ENCODE assay signal across 8 cellular contexts in genomic region chr11:62599069-62599696, GRCh38. TPM values are rescaled to one million over a fixed set of nuclear protein-coding genes. Genes with fewer than 3 reads are reported as not detected.
A peak's percentile ranks its signal among the peaks of the same experiment; 100 is the strongest.
DNase-seq lines count a peak whose midpoint lies in the region; ATAC-seq and TF ChIP-seq lines count a peak whose summit lies in the region.

No MANE protein-coding gene starts in this region.

- ATAC-seq in GM21619 (IDR thresholded peaks at IDR 0.05; ENCODE audit: unreplicated experiment): peak; percentile 49
- peak; percentile 87 to 89 for ATAC-seq in natural killer cell treated with Interleukin-12 subunit alpha and Interleukin-12 subunit beta and Interleukin-15 and Interleukin-18, amount 100 ng/mL, for 72 hours
- ATAC-seq in stimulated activated naive B cell treated with anti-CD40 and anti-IgM and Interleukin-4, amounts not matched to agents 10 μg/mL and 1 μg/mL and 100 μg/mL, for 72 hours (replicated peaks): peak; percentile 66 to 75

- no peaks in the 10 kb centered on the region for H3K27me3 Mint-ChIP-seq in Calu3 (ENCODE audit: unreplicated experiment)
- H3K27me3 Mint-ChIP-seq in activated T-helper 1 cell treated with anti-CD3 and anti-CD28 coated beads, Interleukin-12 subunit alpha, Interleukin-12 subunit beta, Interleukin-2, Interleukin-4 antibody, amounts not matched to agents 30 ng/mL and 10 ng/mL and 1 ng/mL, durations not matched to agents 14 hours and 24 hours and 36 hours (ENCODE audit: insufficient read depth): no peaks in the 10 kb centered on the region
- H3K27me3 Mint-ChIP-seq in natural killer cell treated with Interleukin-12 subunit alpha and Interleukin-12 subunit beta and Interleukin-15 and Interleukin-18, amount 100 ng/mL, for 72 hours: no peaks in the 10 kb centered on the region
- H3K27me3 Mint-ChIP-seq in stimulated activated naive B cell treated with anti-CD40 and anti-IgM and Interleukin-4, amounts not matched to agents 10 μg/mL and 1 μg/mL and 100 μg/mL, for 72 hours: no peaks in the 10 kb centered on the region

- H3K9me3 Mint-ChIP-seq in Calu3 (ENCODE audit: low read depth, unreplicated experiment): no peaks in the 10 kb centered on the region
- no peaks in the 10 kb centered on the region for H3K9me3 Mint-ChIP-seq in activated T-helper 1 cell treated with anti-CD3 and anti-CD28 coated beads, Interleukin-12 subunit alpha, Interleukin-12 subunit beta, Interleukin-2, Interleukin-4 antibody, amounts not matched to agents 30 ng/mL and 10 ng/mL and 1 ng/mL, durations not matched to agents 14 hours and 24 hours and 36 hours
- no peaks in the 10 kb centered on the region for H3K9me3 Mint-ChIP-seq in natural killer cell treated with Interleukin-12 subunit alpha and Interleukin-12 subunit beta and Interleukin-15 and Interleukin-18, amount 100 ng/mL, for 72 hours
- peaks cover 2 to 3% of the 10 kb centered on the region in 2 donors for H3K9me3 Mint-ChIP-seq in stimulated activated naive B cell treated with anti-CD40 and anti-IgM and Interleukin-4, amounts not matched to agents 10 μg/mL and 1 μg/mL and 100 μg/mL, for 72 hours

- peak overlapping the region in 3 of 4 experiments; percentile 15 to 88 (median 77) for H3K4me3 ChIP-seq in fibroblast of lung (replicated peaks in 1 of 4; ENCODE audit: control extremely low read depth in 1 of 4, insufficient read depth in 1 of 4, low read depth in 3 of 4, low read length in 4 of 4)

- peaks cover 6% of the 10 kb centered on the region for H3K4me1 ChIP-seq in fibroblast of lung (ENCODE audit: control insufficient read depth, extremely low read depth, insufficient read depth, low read length)

- H3K27ac Mint-ChIP-seq in Calu3 (ENCODE audit: unreplicated experiment): peak overlapping the region; percentile 78
- H3K27ac Mint-ChIP-seq in activated T-helper 1 cell treated with anti-CD3 and anti-CD28 coated beads, Interleukin-12 subunit alpha, Interleukin-12 subunit beta, Interleukin-2, Interleukin-4 antibody, amounts not matched to agents 30 ng/mL and 10 ng/mL and 1 ng/mL, durations not matched to agents 14 hours and 24 hours and 36 hours: peak overlapping the region; percentile 89
- peak overlapping the region; percentile 89 to 90 for H3K27ac Mint-ChIP-seq in natural killer cell treated with Interleukin-12 subunit alpha and Interleukin-12 subunit beta and Interleukin-15 and Interleukin-18, amount 100 ng/mL, for 72 hours
- H3K27ac Mint-ChIP-seq in stimulated activated naive B cell treated with anti-CD40 and anti-IgM and Interleukin-4, amounts not matched to agents 10 μg/mL and 1 μg/mL and 100 μg/mL, for 72 hours: peak overlapping the region; percentile 94

- peak overlapping the region; percentile 42 for H3K4me2 ChIP-seq in fibroblast of lung (ENCODE audit: extremely low read depth, insufficient read depth, low read length)

- H3K79me2 ChIP-seq in fibroblast of lung (ENCODE audit: control insufficient read depth, insufficient read depth, low read length): peaks cover 37% of the 10 kb centered on the region

- intact Hi-C loops in Calu3 (cut with micrococcal nuclease; ENCODE audit: unreplicated experiment): no loop called here
- intact Hi-C loops in activated T-helper 1 cell treated with anti-CD3 and anti-CD28 coated beads, Interleukin-12 subunit alpha, Interleukin-12 subunit beta, Interleukin-2, Interleukin-4 antibody, amounts not matched to agents 30 ng/mL and 10 ng/mL and 1 ng/mL, durations not matched to agents 14 hours and 24 hours and 36 hours (cut with micrococcal nuclease): loop anchor here (1.0 to 2.0 kb wide), 8 partner anchors 8 to 282 kb away; partner anchors contain the start of genes EEF1G, EML3, GANAB and SLC3A2

- peak overlapping the region; percentile 24 for H3K27ac ChIP-seq in fibroblast of lung (ENCODE audit: insufficient read depth, low read length)

- in situ Hi-C loops in KBM-7 (cut with MboI; ENCODE audit: low pct_unique_long_range_greater_than_20kb, low sequenced_read_pairs): no loop called here

- H3K4me3 Mint-ChIP-seq in Calu3 (ENCODE audit: low read depth, unreplicated experiment): peak overlapping the region; percentile 88
- peak overlapping the region; percentile 95 for H3K4me3 Mint-ChIP-seq in activated T-helper 1 cell treated with anti-CD3 and anti-CD28 coated beads, Interleukin-12 subunit alpha, Interleukin-12 subunit beta, Interleukin-2, Interleukin-4 antibody, amounts not matched to agents 30 ng/mL and 10 ng/mL and 1 ng/mL, durations not matched to agents 14 hours and 24 hours and 36 hours
- peak overlapping the region; percentile 91 for H3K4me3 Mint-ChIP-seq in natural killer cell treated with Interleukin-12 subunit alpha and Interleukin-12 subunit beta and Interleukin-15 and Interleukin-18, amount 100 ng/mL, for 72 hours
- H3K4me3 Mint-ChIP-seq in stimulated activated naive B cell treated with anti-CD40 and anti-IgM and Interleukin-4, amounts not matched to agents 10 μg/mL and 1 μg/mL and 100 μg/mL, for 72 hours: peak overlapping the region; percentile 90 to 93

- H3K36me3 ChIP-seq in fibroblast of lung (ENCODE audit: control insufficient read depth, insufficient read depth, low read length): peaks cover 18% of the 10 kb centered on the region

- CTCF ChIA-PET in Calu3 (lab: Charles Lee): interaction anchor here (0.6 kb wide), 1 partner anchor 40 kb away, joined by 3 read pairs; no protein-coding TSS in a partner anchor

- no peak overlapping the region for H3K9ac ChIP-seq in fibroblast of lung (ENCODE audit: insufficient read depth, low read length)

- no peak overlapping the region for H2AFZ ChIP-seq in fibroblast of lung (ENCODE audit: low read length)

- BruUV-seq in Calu3 (replicated peaks; lab: Mats Ljungman, UMichigan): no TSS peak

- no peaks in the 10 kb centered on the region for H3K27me3 ChIP-seq in fibroblast of lung (ENCODE audit: control insufficient read depth, insufficient read depth, low read length)

- H3K36me3 Mint-ChIP-seq in Calu3 (ENCODE audit: insufficient read depth, unreplicated experiment): peaks cover 83% of the 10 kb centered on the region
- peaks cover 78% of the 10 kb centered on the region for H3K36me3 Mint-ChIP-seq in activated T-helper 1 cell treated with anti-CD3 and anti-CD28 coated beads, Interleukin-12 subunit alpha, Interleukin-12 subunit beta, Interleukin-2, Interleukin-4 antibody, amounts not matched to agents 30 ng/mL and 10 ng/mL and 1 ng/mL, durations not matched to agents 14 hours and 24 hours and 36 hours (ENCODE audit: low read depth)
- H3K36me3 Mint-ChIP-seq in natural killer cell treated with Interleukin-12 subunit alpha and Interleukin-12 subunit beta and Interleukin-15 and Interleukin-18, amount 100 ng/mL, for 72 hours: peaks cover 52% of the 10 kb centered on the region
- H3K36me3 Mint-ChIP-seq in stimulated activated naive B cell treated with anti-CD40 and anti-IgM and Interleukin-4, amounts not matched to agents 10 μg/mL and 1 μg/mL and 100 μg/mL, for 72 hours: peaks cover 74% of the 10 kb centered on the region in 2 donors

- DNase-seq in Calu3: peak; percentile 69
- DNase-seq in KBM-7: peak; percentile 99
- DNase-seq in RKO (ENCODE audit: low spot score): peak; percentile 99
- peak; percentile 96 for DNase-seq in activated T-helper 1 cell treated with anti-CD3 and anti-CD28 coated beads, Interleukin-12 subunit alpha, Interleukin-12 subunit beta, Interleukin-2, Interleukin-4 antibody, amounts not matched to agents 30 ng/mL and 10 ng/mL and 1 ng/mL, durations not matched to agents 14 hours and 24 hours and 36 hours (ENCODE audit: low spot score)
- peak; percentile 99 for DNase-seq in fibroblast of lung (ENCODE audit: low read depth in 2 of 2)
- peak; percentile 98 for DNase-seq in natural killer cell treated with Interleukin-12 subunit alpha and Interleukin-12 subunit beta and Interleukin-15 and Interleukin-18, amount 100 ng/mL, for 72 hours (ENCODE audit: low spot score)
- peak; percentile 90 for DNase-seq in stimulated activated naive B cell treated with anti-CD40 and anti-IgM and Interleukin-4, amounts not matched to agents 10 μg/mL and 1 μg/mL and 100 μg/mL, for 72 hours

- H3K4me1 Mint-ChIP-seq in Calu3 (ENCODE audit: low read depth, unreplicated experiment): peaks cover 34% of the 10 kb centered on the region
- peaks cover 68% of the 10 kb centered on the region for H3K4me1 Mint-ChIP-seq in activated T-helper 1 cell treated with anti-CD3 and anti-CD28 coated beads, Interleukin-12 subunit alpha, Interleukin-12 subunit beta, Interleukin-2, Interleukin-4 antibody, amounts not matched to agents 30 ng/mL and 10 ng/mL and 1 ng/mL, durations not matched to agents 14 hours and 24 hours and 36 hours (ENCODE audit: low read depth)
- peaks cover 50 to 61% of the 10 kb centered on the region in 2 donors for H3K4me1 Mint-ChIP-seq in natural killer cell treated with Interleukin-12 subunit alpha and Interleukin-12 subunit beta and Interleukin-15 and Interleukin-18, amount 100 ng/mL, for 72 hours (ENCODE audit: low read depth in 2 of 2)
- H3K4me1 Mint-ChIP-seq in stimulated activated naive B cell treated with anti-CD40 and anti-IgM and Interleukin-4, amounts not matched to agents 10 μg/mL and 1 μg/mL and 100 μg/mL, for 72 hours: peaks cover 42 to 71% of the 10 kb centered on the region in 2 donors

- no peaks in the 10 kb centered on the region for H3K9me3 ChIP-seq in fibroblast of lung (ENCODE audit: control insufficient read depth, insufficient read depth, low read depth, low read length)

- H4K20me1 ChIP-seq in fibroblast of lung (ENCODE audit: control insufficient read depth, extremely low read depth, insufficient read depth, low read length): no peaks in the 10 kb centered on the region

- TF ChIP-seq CTCF in Calu3 (IDR thresholded peaks at IDR 0.05; ENCODE audit: unreplicated experiment) (no peak), fibroblast of lung (conservative IDR thresholded peaks at IDR 0.05 in 1 of 2, IDR thresholded peaks at IDR 0.05 in 1 of 2; ENCODE audit: low read depth in 1 of 2, low read length in 2 of 2) (no peak)

RNA-seq across cellular contexts. Expression of gene MTA2, which starts 2.5 kb away (rescaled TPM):
- total RNA-seq in Calu3 (2022) (90.4 and 97.2 TPM in 2 replicates), fibroblast of lung (117 and 124 TPM in 2 replicates)
- 224 and 230 TPM in 2 replicates for total RNA-seq in activated T-helper 1 cell treated with anti-CD3 and anti-CD28 coated beads, Interleukin-12 subunit alpha, Interleukin-12 subunit beta, Interleukin-2, Interleukin-4 antibody, amounts not matched to agents 30 ng/mL and 10 ng/mL and 1 ng/mL, durations not matched to agents 14 hours and 24 hours and 36 hours
- polyA plus RNA-seq in fibroblast of lung: 31.4 and 33.6 TPM in 2 replicates
- 65.0 and 77.5 TPM in 2 replicates for polyA plus RNA-seq in fibroblast of lung (2012)
- 73.0 and 89.7 TPM in 2 replicates for polyA minus RNA-seq in fibroblast of lung (ENCODE audit: low replicate concordance)
- total RNA-seq in natural killer cell treated with Interleukin-12 subunit alpha and Interleukin-12 subunit beta and Interleukin-15 and Interleukin-18, amount 100 ng/mL, for 72 hours: 100 to 1,000 TPM; 234 to 259 TPM

RNA-seq across cellular contexts. Expression of gene TUT1, which starts 7.9 kb away (rescaled TPM):
- total RNA-seq in Calu3 (2022) (21.9 and 26.3 TPM in 2 replicates), fibroblast of lung (6.9 and 7.8 TPM in 2 replicates)
- 38.7 and 40.7 TPM in 2 replicates for total RNA-seq in activated T-helper 1 cell treated with anti-CD3 and anti-CD28 coated beads, Interleukin-12 subunit alpha, Interleukin-12 subunit beta, Interleukin-2, Interleukin-4 antibody, amounts not matched to agents 30 ng/mL and 10 ng/mL and 1 ng/mL, durations not matched to agents 14 hours and 24 hours and 36 hours
- polyA plus RNA-seq in fibroblast of lung: 5.5 and 6.8 TPM in 2 replicates
- 7.1 and 9.5 TPM in 2 replicates for polyA plus RNA-seq in fibroblast of lung (2012)
- polyA minus RNA-seq in fibroblast of lung (ENCODE audit: low replicate concordance): 5.9 and 7.1 TPM in 2 replicates
- 10 to 100 TPM; 24.1 to 35.7 TPM for total RNA-seq in natural killer cell treated with Interleukin-12 subunit alpha and Interleukin-12 subunit beta and Interleukin-15 and Interleukin-18, amount 100 ng/mL, for 72 hours

RNA-seq across cellular contexts. Expression of gene EML3, which starts 13.4 kb away (rescaled TPM):
- 43.3 and 51.4 TPM in 2 replicates for total RNA-seq in Calu3 (2022)
- total RNA-seq in activated T-helper 1 cell treated with anti-CD3 and anti-CD28 coated beads, Interleukin-12 subunit alpha, Interleukin-12 subunit beta, Interleukin-2, Interleukin-4 antibody, amounts not matched to agents 30 ng/mL and 10 ng/mL and 1 ng/mL, durations not matched to agents 14 hours and 24 hours and 36 hours: 164 and 167 TPM in 2 replicates
- total RNA-seq in fibroblast of lung: 17.5 and 20.5 TPM in 2 replicates
- polyA plus RNA-seq in fibroblast of lung: 17.8 and 22.6 TPM in 2 replicates
- polyA plus RNA-seq in fibroblast of lung (2012): 27.5 and 34.0 TPM in 2 replicates
- polyA minus RNA-seq in fibroblast of lung (ENCODE audit: low replicate concordance): 37.1 and 108 TPM in 2 replicates
- total RNA-seq in natural killer cell treated with Interleukin-12 subunit alpha and Interleukin-12 subunit beta and Interleukin-15 and Interleukin-18, amount 100 ng/mL, for 72 hours: 100 to 1,000 TPM; 122 to 205 TPM

RNA-seq across cellular contexts. Expression of gene ROM1, which starts 13.9 kb away (rescaled TPM):
- total RNA-seq in Calu3 (2022): 1.6 and 2.6 TPM in 2 replicates
- total RNA-seq in activated T-helper 1 cell treated with anti-CD3 and anti-CD28 coated beads, Interleukin-12 subunit alpha, Interleukin-12 subunit beta, Interleukin-2, Interleukin-4 antibody, amounts not matched to agents 30 ng/mL and 10 ng/mL and 1 ng/mL, durations not matched to agents 14 hours and 24 hours and 36 hours: 2.5 and 3.2 TPM in 2 replicates
- total RNA-seq in fibroblast of lung: 8.5 and 9.9 TPM in 2 replicates
- 1.7 and 3.0 TPM in 2 replicates for polyA plus RNA-seq in fibroblast of lung
- polyA plus RNA-seq in fibroblast of lung (2012): 6.3 and 7.5 TPM in 2 replicates
- polyA minus RNA-seq in fibroblast of lung (ENCODE audit: low replicate concordance): 2.4 and 7.7 TPM in 2 replicates
- 1 to 10 TPM; 4.5 to 4.6 TPM for total RNA-seq in natural killer cell treated with Interleukin-12 subunit alpha and Interleukin-12 subunit beta and Interleukin-15 and Interleukin-18, amount 100 ng/mL, for 72 hours

RNA-seq across cellular contexts. Expression of gene B3GAT3, which starts 22.6 kb away (rescaled TPM):
- total RNA-seq in Calu3 (2022) (31.5 and 32.7 TPM in 2 replicates), fibroblast of lung (29.1 and 30.8 TPM in 2 replicates)
- total RNA-seq in activated T-helper 1 cell treated with anti-CD3 and anti-CD28 coated beads, Interleukin-12 subunit alpha, Interleukin-12 subunit beta, Interleukin-2, Interleukin-4 antibody, amounts not matched to agents 30 ng/mL and 10 ng/mL and 1 ng/mL, durations not matched to agents 14 hours and 24 hours and 36 hours: 93.8 and 94.3 TPM in 2 replicates
- 15.9 and 17.6 TPM in 2 replicates for polyA plus RNA-seq in fibroblast of lung
- polyA plus RNA-seq in fibroblast of lung (2012): 25.3 and 35.4 TPM in 2 replicates
- polyA minus RNA-seq in fibroblast of lung (ENCODE audit: low replicate concordance): 15.4 and 17.9 TPM in 2 replicates
- total RNA-seq in natural killer cell treated with Interleukin-12 subunit alpha and Interleukin-12 subunit beta and Interleukin-15 and Interleukin-18, amount 100 ng/mL, for 72 hours: 10 to 100 TPM; 72.8 to 98.7 TPM

Comparison
In these comparisons a context has a peak if more than half of its experiments do, and no peak if none do; other contexts are left out.
1. Peak in every context shown above with its lines: DNase-seq, ATAC-seq, H3K4me3 ChIP-seq and H3K27ac ChIP-seq.